Comparison of ENCODE assay signal across 10 cellular contexts in genomic region chr3:160012108-160012507, GRCh38. TPM values are rescaled to one million over a fixed set of nuclear protein-coding genes. Genes with fewer than 3 reads are reported as not detected.
DNase-seq lines count a peak whose midpoint lies in the region; ATAC-seq and TF ChIP-seq lines count a peak whose summit lies in the region.
"Had no signal": no experiment of that assay in that cellular context is flagged by ENCODE, and none has a peak within 500 bp of the region (broad histone marks: within the 10 kb centered on the region; RNA-seq: fewer than 3 reads in every experiment).

No MANE protein-coding gene starts in this region.

- H3K27ac ChIP-seq in OCI-LY3 (ENCODE audit: low read length) (peak overlapping the region; percentile 99), ovary (no peak overlapping the region)

- DNase-seq in GM13976 (ENCODE audit: low spot score) (peak; percentile 67), ovary (no peak), foreskin fibroblast (no peak), G401 (ENCODE audit: low spot score) (no peak), iPS-NIHi11 (ENCODE audit: low spot score) (no peak)
- DNase-seq: DND-41; stimulated activated CD4-positive, alpha-beta T cell treated with anti-CD3 and anti-CD28 coated beads, Interleukin-4, amount 100 ng/mL, for 24 hours had no signal

- no peak for TF ChIP-seq EP300 in ovary (IDR thresholded peaks at IDR 0.05)

- in situ Hi-C loops in GM13976 (cut with MboI; ENCODE audit: low sequenced_read_pairs, unreplicated experiment) = no loop called here
- in situ Hi-C loops in G401 (cut with HindIII; ENCODE audit: low sequenced_read_pairs) = no loop called here

- H3K36me3 ChIP-seq in OCI-LY3 (replicated peaks; ENCODE audit: low read depth, low read length) = no peaks in the 10 kb centered on the region
- no peaks in the 10 kb centered on the region for H3K36me3 ChIP-seq in ovary

- H2AFZ ChIP-seq in OCI-LY3 (ENCODE audit: low read depth, low read length) = no peak overlapping the region

- ATAC-seq in GM19397 (IDR thresholded peaks at IDR 0.05; ENCODE audit: unreplicated experiment) (peak; percentile 65), HG03045 (IDR thresholded peaks at IDR 0.05; ENCODE audit: unreplicated experiment) (peak; percentile 81)

- no peaks in the 10 kb centered on the region for H3K9me3 ChIP-seq in OCI-LY3 (ENCODE audit: insufficient read depth, low read length)
- no peaks in the 10 kb centered on the region for H3K9me3 ChIP-seq in ovary

- peaks cover 67% of the 10 kb centered on the region for H3K4me1 ChIP-seq in OCI-LY3 (ENCODE audit: low read length)
- H3K4me1 ChIP-seq in ovary (ENCODE audit: insufficient read depth) = no peaks in the 10 kb centered on the region

- H4K20me1 ChIP-seq in OCI-LY3 (ENCODE audit: insufficient read depth, low read length) = no peaks in the 10 kb centered on the region

- no peaks in the 10 kb centered on the region for H3K79me2 ChIP-seq in OCI-LY3 (ENCODE audit: low read length)

- 64 to 76% (median 69%) methylated on average over 2 of the region's 2 CpGs for WGBS in ovary, 3 donors

- H3K4me2 ChIP-seq in OCI-LY3 (ENCODE audit: low read length) = peak overlapping the region; percentile 83

- H3K4me3 ChIP-seq in OCI-LY3 (ENCODE audit: low read length) (peak overlapping the region; percentile 55), ovary (no peak overlapping the region), foreskin fibroblast (ENCODE audit: low read depth in 1 of 2, low read length in 2 of 2) (no peak overlapping the region)

- intact Hi-C loops in ovary (cut with DNase I) = no loop called here

- H3K27me3 ChIP-seq in OCI-LY3 (ENCODE audit: low read depth, low read length) = no peaks in the 10 kb centered on the region
- no peaks in the 10 kb centered on the region for H3K27me3 ChIP-seq in ovary

- TF ChIP-seq CTCF in GM13976 (IDR thresholded peaks at IDR 0.05; ENCODE audit: borderline replicate concordance, control extremely low read depth, extremely low read depth, insufficient read depth, missing control alignments) = no peak
- TF ChIP-seq CTCF in OCI-LY3 (IDR thresholded peaks at IDR 0.05; ENCODE audit: low read depth, low read length) = no peak
- no peak for TF ChIP-seq CTCF in ovary (IDR thresholded peaks at IDR 0.05)
- TF ChIP-seq CTCF in foreskin fibroblast (IDR thresholded peaks at IDR 0.05; ENCODE audit: low read depth, low read length) = no peak

- no peak for TF ChIP-seq POLR2A in ovary (IDR thresholded peaks at IDR 0.05)

- H3K9ac ChIP-seq in OCI-LY3 (ENCODE audit: low read length) = peak overlapping the region; percentile 91

RNA-seq across cellular contexts. Expression of gene IL12A, which starts 23.5 kb away (rescaled TPM):
- 1 to 10 TPM in 1 of 7 donors, under 1 TPM in 5, not detected in 1; 0.15 to 6.0 (median 0.63) TPM for total RNA-seq in ovary
- under 1 TPM; 0.33 to 0.37 TPM for polyA plus RNA-seq in ovary
- total RNA-seq in G401 (2014; rRNA removed; shearing (Covaris generic)) = 0.49 and 1.4 TPM in 2 replicates
